Comparison of ENCODE assay signal across 17 cellular contexts in genomic region chr1:13802782-13803545, GRCh38.
"Had no signal": no experiment of that assay in that cellular context is flagged by ENCODE, and none has a peak within 500 bp of the region (broad histone marks: within the 10 kb centered on the region; RNA-seq: fewer than 3 reads in every experiment).

No MANE protein-coding gene starts in this region.

- H3K4me3 Mint-ChIP-seq: activated CD4-positive, alpha-beta memory T cell treated with anti-CD3 and anti-CD28 coated beads, Interleukin-2, amount 10 ng/mL, durations not matched to agents 7 days and 5 days; activated CD8-positive, alpha-beta memory T cell treated with anti-CD3 and anti-CD28 coated beads, Interleukin-2, amount 10 ng/mL, durations not matched to agents 7 days and 5 days; brain; natural killer cell treated with Interleukin-12 subunit alpha and Interleukin-12 subunit beta and Interleukin-15 and Interleukin-18, amount 100 ng/mL, for 72 hours had no signal

- H3K9me3 Mint-ChIP-seq: activated CD4-positive, alpha-beta memory T cell treated with anti-CD3 and anti-CD28 coated beads, Interleukin-2, amount 10 ng/mL, durations not matched to agents 7 days and 5 days; activated T-helper 2 cell treated with anti-CD3 and anti-CD28 coated beads, Interferon-gamma antibody, Interleukin-2, Interleukin-4, amounts not matched to agents 10 μg/mL and 5 μg/mL and 100 μg/mL, durations not matched to agents 14 hours and 24 hours and 36 hours; natural killer cell treated with Interleukin-12 subunit alpha and Interleukin-12 subunit beta and Interleukin-15 and Interleukin-18, amount 100 ng/mL, for 72 hours had no signal

- H3K27me3 ChIP-seq: foreskin keratinocyte, transverse colon, uterus had no signal

- H3K27ac Mint-ChIP-seq: activated CD4-positive, alpha-beta memory T cell treated with anti-CD3 and anti-CD28 coated beads, Interleukin-2, amount 10 ng/mL, durations not matched to agents 7 days and 5 days; activated CD8-positive, alpha-beta memory T cell treated with anti-CD3 and anti-CD28 coated beads, Interleukin-2, amount 10 ng/mL, durations not matched to agents 7 days and 5 days; activated T-helper 2 cell treated with anti-CD3 and anti-CD28 coated beads, Interferon-gamma antibody, Interleukin-2, Interleukin-4, amounts not matched to agents 10 μg/mL and 5 μg/mL and 100 μg/mL, durations not matched to agents 14 hours and 24 hours and 36 hours had no signal

- H3K9me3 ChIP-seq: lower lobe of right lung, transverse colon, uterus had no signal

- H3K27ac ChIP-seq: lower lobe of right lung, parathyroid adenoma, uterus had no signal

- H3K36me3 ChIP-seq: lower lobe of right lung, transverse colon, uterus had no signal

- DNase-seq: activated CD4-positive, alpha-beta memory T cell treated with anti-CD3 and anti-CD28 coated beads, Interleukin-2, amount 10 ng/mL, durations not matched to agents 7 days and 5 days; activated CD4-positive, alpha-beta T cell treated with anti-CD3 and anti-CD28 coated beads for 48 hours; activated CD8-positive, alpha-beta memory T cell treated with anti-CD3 and anti-CD28 coated beads, Interleukin-2, amount 10 ng/mL, durations not matched to agents 7 days and 5 days; activated naive CD4-positive, alpha-beta T cell treated with Interleukin-2 at 50 U/mL for 16 hours; aorta; foreskin keratinocyte; lower lobe of right lung; right cardiac atrium; stimulated activated CD4-positive, alpha-beta T cell treated with anti-CD3 and anti-CD28 coated beads, Interleukin-12 subunit alpha, Interleukin-12 subunit beta, amount 100 ng/mL, for 4 hours; T-helper 1 cell; transverse colon; uterus had no signal

- H3K4me3 ChIP-seq: lower lobe of right lung, transverse colon, uterus had no signal

- ATAC-seq: activated CD8-positive, alpha-beta memory T cell treated with anti-CD3 and anti-CD28 coated beads, Interleukin-2, amount 10 ng/mL, durations not matched to agents 7 days and 5 days; foreskin keratinocyte; left lobe of liver; lower lobe of right lung; right cardiac atrium had no signal

- H3K4me1 ChIP-seq: parathyroid adenoma, uterus had no signal

- H3K36me3 Mint-ChIP-seq: activated CD8-positive, alpha-beta memory T cell treated with anti-CD3 and anti-CD28 coated beads, Interleukin-2, amount 10 ng/mL, durations not matched to agents 7 days and 5 days; natural killer cell treated with Interleukin-12 subunit alpha and Interleukin-12 subunit beta and Interleukin-15 and Interleukin-18, amount 100 ng/mL, for 72 hours had no signal

- H3K4me1 Mint-ChIP-seq: activated CD4-positive, alpha-beta memory T cell treated with anti-CD3 and anti-CD28 coated beads, Interleukin-2, amount 10 ng/mL, durations not matched to agents 7 days and 5 days had no signal

- H3K27me3 Mint-ChIP-seq: activated CD4-positive, alpha-beta memory T cell treated with anti-CD3 and anti-CD28 coated beads, Interleukin-2, amount 10 ng/mL, durations not matched to agents 7 days and 5 days; activated CD8-positive, alpha-beta memory T cell treated with anti-CD3 and anti-CD28 coated beads, Interleukin-2, amount 10 ng/mL, durations not matched to agents 7 days and 5 days; natural killer cell treated with Interleukin-12 subunit alpha and Interleukin-12 subunit beta and Interleukin-15 and Interleukin-18, amount 100 ng/mL, for 72 hours had no signal
